ENCODE assay signal across 20 cellular contexts in the genomic region with DNA sequence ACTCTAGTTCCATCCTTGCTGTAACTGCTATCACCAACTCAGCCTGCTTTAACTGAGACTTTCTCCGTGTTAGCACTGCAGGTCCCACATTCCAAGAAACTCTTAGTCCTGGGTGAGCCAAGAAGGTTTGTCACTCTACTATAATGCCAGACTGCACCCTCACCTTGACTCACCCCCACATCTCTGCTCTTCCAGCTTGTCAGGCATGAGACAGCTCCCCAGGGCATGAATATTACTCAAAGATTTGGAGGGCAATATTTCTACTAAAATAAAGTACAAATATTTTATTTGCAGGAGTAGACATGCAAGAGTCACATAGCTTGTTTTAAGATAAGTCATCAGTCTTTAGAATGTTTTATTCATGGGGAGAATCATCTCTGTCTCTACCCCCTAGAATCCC.
DNase-seq lines count a peak whose midpoint lies in the region; ATAC-seq and TF ChIP-seq lines count a peak whose summit lies in the region.
"Had no signal": no experiment of that assay in that cellular context is flagged by ENCODE, and none has a peak within 500 bp of the region (broad histone marks: within the 10 kb centered on the region; RNA-seq: fewer than 3 reads in every experiment).

No MANE protein-coding gene starts in this region.

- H2BK5ac ChIP-seq in mesenchymal stem cell (ENCODE audit: low read depth, low read length, poor library complexity, severe bottlenecking): no peak overlapping the region

- POLR2A ChIA-PET in MCF 10A (lab: Yijun Ruan, JAX): interaction anchor here (0.6 to 1.2 kb wide), 3 partner anchors 18 to 1383 kb away, joined by 3 read pairs; a partner anchor contains a TSS

- H4K91ac ChIP-seq in mesenchymal stem cell (ENCODE audit: low read length): no peak overlapping the region

- H3K4me2 ChIP-seq in mammary epithelial cell (ENCODE audit: insufficient read depth, low read depth, low read length) (peak overlapping the region; percentile 47), mesenchymal stem cell (ENCODE audit: low read length, poor library complexity, severe bottlenecking) (no peak overlapping the region), osteoblast (ENCODE audit: insufficient read depth, low read length) (no peak overlapping the region)
- H3K4me2 ChIP-seq: BLaER1, GM23338 had no signal

- no peak overlapping the region for H3K4me3 Mint-ChIP-seq in MCF 10A (ENCODE audit: unreplicated experiment)
- H3K4me3 Mint-ChIP-seq: CD4-positive, CD25-positive, alpha-beta regulatory T cell; GM23338; H9 had no signal

- H3K9me3 ChIP-seq in mammary epithelial cell (replicated peaks; ENCODE audit: insufficient read depth, low read length): no peaks in the 10 kb centered on the region
- no peaks in the 10 kb centered on the region for H3K9me3 ChIP-seq in mesenchymal stem cell (ENCODE audit: control insufficient read depth, low read length)
- no peaks in the 10 kb centered on the region for H3K9me3 ChIP-seq in uterus
- H3K9me3 ChIP-seq in osteoblast (ENCODE audit: low read depth, low read length): no peaks in the 10 kb centered on the region
- H3K9me3 ChIP-seq: BLaER1 had no signal

- no peak overlapping the region for H3K18ac ChIP-seq in mesenchymal stem cell (ENCODE audit: low read depth in 1 of 2, low read length in 2 of 2)

- H3K27me3 ChIP-seq in mammary epithelial cell (ENCODE audit: insufficient read depth, low read length): no peaks in the 10 kb centered on the region
- H3K27me3 ChIP-seq in mesenchymal stem cell (ENCODE audit: control insufficient read depth in 1 of 2, insufficient read depth in 1 of 2, low read length in 2 of 2): peaks cover 0 to 22% of the 10 kb centered on the region in 2 experiments
- H3K27me3 ChIP-seq in uterus: no peaks in the 10 kb centered on the region
- H3K27me3 ChIP-seq in osteoblast (ENCODE audit: insufficient read depth, low read length): no peaks in the 10 kb centered on the region
- H3K27me3 ChIP-seq: BLaER1 had no signal

- CTCF ChIA-PET in mammary epithelial cell (lab: Charles Lee; ENCODE audit: low non-redundant PET): interaction anchor here (0.6 to 0.7 kb wide), 2 partner anchors 233 to 820 kb away, joined by 4 to 6 read pairs; no protein-coding TSS in a partner anchor
- CTCF ChIA-PET in MCF 10A (lab: Yijun Ruan, JAX): interaction anchor here (0.6 to 1.1 kb wide), 4 partner anchors 186 to 1172 kb away, joined by 3 read pairs; no protein-coding TSS in a partner anchor

- H2AFZ ChIP-seq in mammary epithelial cell (ENCODE audit: low read depth, low read length) (no peak overlapping the region), mesenchymal stem cell (ENCODE audit: low read depth, low read length) (no peak overlapping the region), osteoblast (ENCODE audit: low read length) (no peak overlapping the region)
- H2AFZ ChIP-seq: GM23338 had no signal

- H3K14ac ChIP-seq in mesenchymal stem cell (ENCODE audit: low read length in 2 of 2): no peak overlapping the region

- no peak overlapping the region for H2AK5ac ChIP-seq in mesenchymal stem cell (ENCODE audit: low read length, severe bottlenecking)

- H4K20me1 ChIP-seq in mammary epithelial cell (ENCODE audit: insufficient read depth, low read length): no peaks in the 10 kb centered on the region
- H4K20me1 ChIP-seq in osteoblast (ENCODE audit: insufficient read depth, low read length): no peaks in the 10 kb centered on the region
- H4K20me1 ChIP-seq: BLaER1 had no signal

- H3K79me2 ChIP-seq in mammary epithelial cell (ENCODE audit: insufficient read depth, low read length) (no peaks in the 10 kb centered on the region), osteoblast (ENCODE audit: insufficient read depth, low read length) (no peaks in the 10 kb centered on the region)

- no TSS peak for BruUV-seq in mammary epithelial cell (replicated peaks; lab: Mats Ljungman, UMichigan)
- no TSS peak for BruUV-seq in MCF 10A (replicated peaks; lab: Mats Ljungman, UMichigan)

- no peak overlapping the region for H4K8ac ChIP-seq in mesenchymal stem cell (ENCODE audit: low read length)

- DNase-seq in mammary epithelial cell (peak; percentile 68), MCF 10A (ENCODE audit: unreplicated experiment) (no peak), epithelial cell of esophagus (ENCODE audit: low read depth) (peak; percentile 85), mesenchymal stem cell (no peak), uterus (no peak), osteoblast (ENCODE audit: insufficient read length, low spot score, missing footprints) (no peak)
- DNase-seq: 8988T; ACHN; CD4-positive, CD25-positive, alpha-beta regulatory T cell; DMS153; DND-41; H9; Kasumi-1; NCI-H2081; NCI-H526 treated with DMSO at 0.1 percent for 48 hours; SHP77 treated with DMSO at 0.1 percent for 48 hours had no signal

- H3K23ac ChIP-seq in mesenchymal stem cell (ENCODE audit: low read length in 2 of 2): no peak overlapping the region

- no peak overlapping the region for H3K4ac ChIP-seq in mesenchymal stem cell (ENCODE audit: low read depth in 1 of 2, low read length in 2 of 2)

- intact Hi-C loops in mammary epithelial cell (cut with micrococcal nuclease) (loop anchor here (1.0 to 2.0 kb wide), 3 partner anchors 9 to 40 kb away; no protein-coding TSS in a partner anchor), MCF 10A (cut with micrococcal nuclease) (no loop called here), uterus (cut with DNase I; ENCODE audit: low total_unique reads) (no loop called here)

- H3K4me1 Mint-ChIP-seq in MCF 10A (ENCODE audit: insufficient read depth, unreplicated experiment): peaks cover 22% of the 10 kb centered on the region
- H3K4me1 Mint-ChIP-seq: CD4-positive, CD25-positive, alpha-beta regulatory T cell had no signal

- H3K79me1 ChIP-seq in mesenchymal stem cell (replicated peaks; ENCODE audit: low read length, poor library complexity, severe bottlenecking): no peaks in the 10 kb centered on the region

- no peaks in the 10 kb centered on the region for H3K9me3 Mint-ChIP-seq in MCF 10A (ENCODE audit: unreplicated experiment)
- H3K9me3 Mint-ChIP-seq: GM23338, H9 had no signal

- WGBS in mammary epithelial cell (ENCODE audit: low coverage, missing lambda C conversion rate): 27% methylated on average over 1 of the region's 1 CpG
- WGBS in mesenchymal stem cell: 68% methylated on average over 1 of the region's 1 CpG

- no peak overlapping the region for H2BK12ac ChIP-seq in mesenchymal stem cell (ENCODE audit: low read length in 2 of 2)

- TF ChIP-seq POLR2A in uterus (IDR thresholded peaks at IDR 0.05): no peak

- H3K4me3 ChIP-seq in mammary epithelial cell (replicated peaks in 1 of 3; ENCODE audit: insufficient read depth in 1 of 3, low read depth in 2 of 3, low read length in 3 of 3) (no peak overlapping the region), epithelial cell of esophagus (ENCODE audit: low read length) (no peak overlapping the region), mesenchymal stem cell (ENCODE audit: insufficient read depth in 1 of 2, low read depth in 1 of 2, low read length in 2 of 2) (no peak overlapping the region), uterus (no peak overlapping the region), osteoblast (ENCODE audit: insufficient read depth, low read length) (no peak overlapping the region)
- H3K4me3 ChIP-seq: BLaER1, GM23338 had no signal

- dilution Hi-C loops in mammary epithelial cell (cut with HindIII; ENCODE audit: low sequenced_read_pairs): no loop called here

- no peak overlapping the region for H3K27ac Mint-ChIP-seq in MCF 10A (ENCODE audit: low read depth, unreplicated experiment)
- H3K27ac Mint-ChIP-seq: CD4-positive, CD25-positive, alpha-beta regulatory T cell; GM23338; H9 had no signal

- H3K9ac ChIP-seq in mammary epithelial cell (ENCODE audit: insufficient read depth, low read length): no peak overlapping the region
- H3K9ac ChIP-seq in mesenchymal stem cell (ENCODE audit: low read length): peak overlapping the region; percentile 19
- H3K9ac ChIP-seq: BLaER1 had no signal

- no peaks in the 10 kb centered on the region for H3K36me3 ChIP-seq in mammary epithelial cell (ENCODE audit: insufficient read depth, low read length)
- no peaks in the 10 kb centered on the region for H3K36me3 ChIP-seq in mesenchymal stem cell (ENCODE audit: control insufficient read depth in 1 of 2, insufficient read depth in 2 of 2, low read depth in 1 of 2, low read length in 2 of 2)
- no peaks in the 10 kb centered on the region for H3K36me3 ChIP-seq in uterus
- H3K36me3 ChIP-seq in osteoblast (ENCODE audit: insufficient read depth, low read length): no peaks in the 10 kb centered on the region
- H3K36me3 ChIP-seq: BLaER1 had no signal

- in situ Hi-C loops in mammary epithelial cell (cut with MboI; ENCODE audit: low sequenced_read_pairs in 2 of 2): no loop called here

- TF ChIP-seq CTCF in mammary epithelial cell (conservative IDR thresholded peaks at IDR 0.05 in 1 of 2, IDR thresholded peaks at IDR 0.05 in 1 of 2; ENCODE audit: extremely low read depth in 1 of 2, insufficient read depth in 1 of 2, low read depth in 1 of 2, low read length in 2 of 2) (no peak), MCF 10A (IDR thresholded peaks at IDR 0.05; ENCODE audit: unreplicated experiment) (no peak), epithelial cell of esophagus (IDR thresholded peaks at IDR 0.05; ENCODE audit: insufficient read depth, low read depth, low read length, missing control alignments) (no peak), uterus (IDR thresholded peaks at IDR 0.05) (no peak), osteoblast (IDR thresholded peaks at IDR 0.05; ENCODE audit: extremely low read depth, low read depth, low read length) (no peak)

- H3K4me1 ChIP-seq in mammary epithelial cell (ENCODE audit: insufficient read depth, low read length): peaks cover 46% of the 10 kb centered on the region
- no peaks in the 10 kb centered on the region for H3K4me1 ChIP-seq in mesenchymal stem cell (ENCODE audit: control insufficient read depth, insufficient read depth, low read depth, low read length)
- peaks cover 0 to 3% of the 10 kb centered on the region in 2 donors for H3K4me1 ChIP-seq in uterus
- H3K4me1 ChIP-seq in osteoblast (ENCODE audit: insufficient read depth, low read length): no peaks in the 10 kb centered on the region
- H3K4me1 ChIP-seq: BLaER1 had no signal

- no peak overlapping the region for H2BK120ac ChIP-seq in mesenchymal stem cell (ENCODE audit: low read depth, low read length)

- H2BK15ac ChIP-seq in mesenchymal stem cell (ENCODE audit: low read depth, poor library complexity, severe bottlenecking): no peak overlapping the region

- H3K36me3 Mint-ChIP-seq in MCF 10A (ENCODE audit: insufficient read depth, unreplicated experiment): no peaks in the 10 kb centered on the region
- H3K36me3 Mint-ChIP-seq: CD4-positive, CD25-positive, alpha-beta regulatory T cell had no signal

- no peak for ATAC-seq in GM19452 (IDR thresholded peaks at IDR 0.05; ENCODE audit: unreplicated experiment)
- ATAC-seq: GM23338, HepG2 had no signal

- H3K27ac ChIP-seq in mammary epithelial cell (ENCODE audit: insufficient read depth, low read depth, low read length) (no peak overlapping the region), mesenchymal stem cell (ENCODE audit: low read length, poor library complexity, severe bottlenecking) (no peak overlapping the region), uterus (no peak overlapping the region), osteoblast (ENCODE audit: low read depth, low read length) (no peak overlapping the region)
- H3K27ac ChIP-seq: BLaER1 had no signal

- no peaks in the 10 kb centered on the region for H3K27me3 Mint-ChIP-seq in MCF 10A (ENCODE audit: insufficient read depth, unreplicated experiment)

Comparison
In these comparisons a context has a peak if more than half of its experiments do, and no peak if none do; other contexts are left out.
1. DNase-seq: peak in mammary epithelial cell (single experiment) and epithelial cell of esophagus (single experiment); none in MCF 10A (single experiment), mesenchymal stem cell (single experiment), uterus (0 of 2) and osteoblast (single experiment).